In genomic region chr13:22285867-22286632, GRCh38 we compare ENCODE assay signal across 18 cellular contexts.
"Had no signal": no experiment of that assay in that cellular context is flagged by ENCODE, and none has a peak within 500 bp of the region (broad histone marks: within the 10 kb centered on the region; RNA-seq: fewer than 3 reads in every experiment).

No MANE protein-coding gene starts in this region.

- DNase-seq: activated CD4-positive, alpha-beta T cell treated with anti-CD3 and anti-CD28 coated beads for 4 hours; activated CD8-positive, alpha-beta T cell treated with anti-CD3 and anti-CD28 coated beads for 36 hours; activated effector memory CD4-positive, alpha-beta T cell treated with anti-CD3 and anti-CD28 coated beads, Interleukin-2, amount 50 U/mL, for 16 hours; activated T-cell treated with anti-CD3 and anti-CD28 coated beads, Interleukin-2, amount 50 U/mL, for 48 hours; adrenal gland; dorsolateral prefrontal cortex; endodermal cell; heart left ventricle; immature natural killer cell; sigmoid colon; spleen had no signal

- H3K36me3 Mint-ChIP-seq: activated naive CD4-positive, alpha-beta T cell treated with anti-CD3 and anti-CD28 coated beads, Interleukin-2, amount 50 U/mL, for 24 hours; immature natural killer cell; neural progenitor cell; WTC11 had no signal

- H3K4me1 ChIP-seq: adrenal gland, neural progenitor cell, parathyroid adenoma, sigmoid colon, spleen had no signal

- ATAC-seq: activated CD8-positive, alpha-beta T cell treated with anti-CD3 and anti-CD28 coated beads for 36 hours; WTC11 had no signal

- H3K9me3 ChIP-seq: adrenal gland, heart left ventricle, sigmoid colon, spleen, thoracic aorta had no signal

- H2AFZ ChIP-seq: parathyroid adenoma had no signal

- H3K4me1 Mint-ChIP-seq: activated naive CD4-positive, alpha-beta T cell treated with anti-CD3 and anti-CD28 coated beads, Interleukin-2, amount 50 U/mL, for 24 hours; endodermal cell; immature natural killer cell; neural progenitor cell had no signal

- H3K4me3 Mint-ChIP-seq: activated CD8-positive, alpha-beta T cell treated with anti-CD3 and anti-CD28 coated beads for 36 hours; activated naive CD4-positive, alpha-beta T cell treated with anti-CD3 and anti-CD28 coated beads, Interleukin-2, amount 50 U/mL, for 24 hours; endodermal cell; immature natural killer cell; neural progenitor cell; WTC11 had no signal

- H3K4me3 ChIP-seq: adrenal gland, dorsolateral prefrontal cortex, heart left ventricle, neural progenitor cell, sigmoid colon, spleen, thoracic aorta had no signal

- H3K79me2 ChIP-seq: parathyroid adenoma had no signal

- FAIRE-seq: frontal cortex, TTC549 had no signal

- H3K27ac ChIP-seq: adrenal gland, dorsolateral prefrontal cortex, neural progenitor cell, parathyroid adenoma, sigmoid colon, spleen, thoracic aorta had no signal

- H3K9ac ChIP-seq: neural progenitor cell, parathyroid adenoma had no signal

- H3K4me2 ChIP-seq: neural progenitor cell had no signal

- H3K9me3 Mint-ChIP-seq: activated CD8-positive, alpha-beta T cell treated with anti-CD3 and anti-CD28 coated beads for 36 hours; activated naive CD4-positive, alpha-beta T cell treated with anti-CD3 and anti-CD28 coated beads, Interleukin-2, amount 50 U/mL, for 24 hours; endodermal cell; immature natural killer cell; neural progenitor cell; WTC11 had no signal

- H3K27ac Mint-ChIP-seq: activated CD8-positive, alpha-beta T cell treated with anti-CD3 and anti-CD28 coated beads for 36 hours; activated naive CD4-positive, alpha-beta T cell treated with anti-CD3 and anti-CD28 coated beads, Interleukin-2, amount 50 U/mL, for 24 hours; endodermal cell; immature natural killer cell; neural progenitor cell; WTC11 had no signal

- H3K36me3 ChIP-seq: adrenal gland, heart left ventricle, neural progenitor cell, sigmoid colon, spleen, thoracic aorta had no signal

- H3K27me3 ChIP-seq: adrenal gland, heart left ventricle, neural progenitor cell, sigmoid colon, spleen had no signal
